Comparison of ENCODE assay signal across 1 cellular context in genomic region chr7:26469188-26469587, GRCh38.
TF ChIP-seq lines count a peak whose summit lies in the region.

No MANE protein-coding gene starts in this region.

TF ChIP-seq in IMR-90, 13 proteins besides CTCF, POLR2A, EP300 and RAD21:
- TF ChIP-seq ELK1 (IDR thresholded peaks at IDR 0.05; ENCODE audit: borderline replicate concordance, low read depth, low read length) = no peak
- no peak for TF ChIP-seq CEBPB (IDR thresholded peaks at IDR 0.05; ENCODE audit: low read depth, low read length)
- TF ChIP-seq NFE2L2 (IDR thresholded peaks at IDR 0.05; ENCODE audit: low read depth, low read length) = no peak
- TF ChIP-seq MAZ (IDR thresholded peaks at IDR 0.05; ENCODE audit: borderline replicate concordance, low read depth, low read length) = no peak
- TF ChIP-seq USF2 (IDR thresholded peaks at IDR 0.05; ENCODE audit: low read depth, low read length) = no peak
- TF ChIP-seq RFX5 (IDR thresholded peaks at IDR 0.05; ENCODE audit: low read depth, low read length) = no peak
- no peak for TF ChIP-seq BHLHE40 (IDR thresholded peaks at IDR 0.05; ENCODE audit: low read depth, low read length)
- TF ChIP-seq MAFK (IDR thresholded peaks at IDR 0.05; ENCODE audit: low read depth, low read length) = no peak
- TF ChIP-seq RCOR1 (IDR thresholded peaks at IDR 0.05; ENCODE audit: insufficient replicate concordance, low read length) = no peak
- no peak for TF ChIP-seq MXI1 (IDR thresholded peaks at IDR 0.05; ENCODE audit: borderline replicate concordance, low read depth, low read length)
- TF ChIP-seq SMC3 (IDR thresholded peaks at IDR 0.05; ENCODE audit: low read depth, low read length) = no peak
- no peak for TF ChIP-seq CHD1 (IDR thresholded peaks at IDR 0.05; ENCODE audit: low read depth, low read length)
- TF ChIP-seq FOS (IDR thresholded peaks at IDR 0.05; ENCODE audit: low read depth, low read length) = no peak
